In the genomic region with DNA sequence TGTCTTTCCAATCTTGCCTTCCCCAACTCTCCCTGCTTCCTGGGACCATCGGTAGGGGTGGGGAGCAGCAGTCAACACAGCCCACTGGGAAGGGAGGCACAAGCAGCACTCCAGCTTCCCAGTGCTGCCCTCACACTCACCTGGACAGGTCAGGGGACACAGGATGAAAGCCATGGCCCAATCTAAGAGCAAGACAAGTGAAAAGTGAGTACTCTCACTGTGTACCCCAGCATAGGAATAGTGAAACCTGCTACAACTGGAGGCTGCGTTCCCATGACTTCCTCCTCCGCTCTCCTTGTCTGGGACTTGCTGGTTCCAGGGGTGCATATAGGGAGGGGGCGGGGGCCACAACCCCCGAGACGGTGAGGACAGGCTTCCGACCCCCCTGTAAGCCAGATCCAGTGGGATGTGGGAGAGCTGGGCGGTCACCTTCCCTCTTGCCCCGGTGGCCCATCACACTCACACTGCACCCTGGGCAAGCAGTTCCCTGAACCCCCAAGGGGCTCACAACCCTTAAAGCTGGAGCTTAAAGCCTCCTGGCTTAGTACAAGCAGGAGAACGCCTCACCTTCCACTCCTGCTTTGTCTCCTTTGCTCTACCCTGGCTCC, we compare ENCODE assay signal across 24 cellular contexts. TPM values are rescaled to one million over a fixed set of nuclear protein-coding genes. Genes with fewer than 3 reads are reported as not detected.
A peak's percentile ranks its signal among the peaks of the same experiment; 100 is the strongest.
DNase-seq lines count a peak whose midpoint lies in the region; ATAC-seq and TF ChIP-seq lines count a peak whose summit lies in the region.
"Had no signal": no experiment of that assay in that cellular context is flagged by ENCODE, and none has a peak within 500 bp of the region (broad histone marks: within the 10 kb centered on the region; RNA-seq: fewer than 3 reads in every experiment).

No MANE protein-coding gene starts in this region.

- no peak for TF ChIP-seq POLR2A in sigmoid colon (IDR thresholded peaks at IDR 0.05)

- ATAC-seq in activated CD4-positive, alpha-beta T cell treated with anti-CD3 and anti-CD28 coated beads for 36 hours = no peak
- no peak for ATAC-seq in central memory CD8-positive, alpha-beta T cell (replicated peaks; ENCODE audit: extremely low read depth, poor library complexity, severe bottlenecking)
- ATAC-seq in activated T-cell treated with anti-CD3 and anti-CD28 coated beads, Interleukin-2, amount 50 U/mL, for 4 hours = no peak
- no peak for ATAC-seq in T-cell (replicated peaks in 1 of 4)
- ATAC-seq: naive thymus-derived CD8-positive, alpha-beta T cell had no signal

- no peak overlapping the region for H3K4me3 ChIP-seq in sigmoid colon
- H3K4me3 ChIP-seq: upper lobe of left lung had no signal

- intact Hi-C loops in activated CD4-positive, alpha-beta T cell treated with anti-CD3 and anti-CD28 coated beads for 36 hours (cut with DNase I, micrococcal nuclease) = no loop called here
- intact Hi-C loops in sigmoid colon (cut with DNase I) = no loop called here

- peak overlapping the region; percentile 47 for H3K27ac Mint-ChIP-seq in activated CD4-positive, alpha-beta T cell treated with anti-CD3 and anti-CD28 coated beads for 36 hours
- peak overlapping the region; percentile 92 to 95 (median 94) for H3K27ac Mint-ChIP-seq in IgD-negative memory B cell
- peak overlapping the region; percentile 19 for H3K27ac Mint-ChIP-seq in central memory CD8-positive, alpha-beta T cell (ENCODE audit: low read depth)
- peak overlapping the region in 1 of 2 donors; percentile 27 for H3K27ac Mint-ChIP-seq in T-cell
- H3K27ac Mint-ChIP-seq: progenitor cell of endocrine pancreas; T-helper 1 cell treated with Interleukin-12 subunit alpha and Interleukin-12 subunit beta and Interleukin-4 antibody, amounts not matched to agents 30 μg/mL and 1 μg/mL, for 36 hours had no signal

- H3K4me1 ChIP-seq in sigmoid colon = peaks cover 0 to 22% (median 10%) of the 10 kb centered on the region in 4 donors

- no peak for TF ChIP-seq EP300 in sigmoid colon (IDR thresholded peaks at IDR 0.05)

- no peak for DNase-seq in activated CD4-positive, alpha-beta T cell treated with anti-CD3 and anti-CD28 coated beads for 36 hours
- DNase-seq in activated CD4-positive, alpha-beta T cell treated with anti-CD3 and anti-CD28 coated beads, Interleukin-2, amount 50 U/mL, for 1 hour = no peak
- no peak for DNase-seq in central memory CD8-positive, alpha-beta T cell (ENCODE audit: low spot score in 2 of 2)
- DNase-seq in sigmoid colon (no peak), DMS53 treated with DMSO at 0.1 percent for 48 hours (lab: John Stamatoyannopoulos, UW; ENCODE audit: unreplicated experiment) (no peak), T-cell (no peak)
- no peak for DNase-seq in activated T-cell treated with anti-CD3 and anti-CD28 coated beads, Interleukin-2, amount 50 U/mL, for 4 hours
- DNase-seq: activated CD8-positive, alpha-beta memory T cell treated with anti-CD3 and anti-CD28 coated beads, Interleukin-2, amount 50 U/mL, for 4 hours; activated naive CD4-positive, alpha-beta T cell treated with anti-CD3 and anti-CD28 coated beads, Interleukin-2, amount 50 U/mL, for 16 hours; DMS153; effector CD4-positive, alpha-beta T cell; H7; head of caudate nucleus; mammary epithelial cell; naive thymus-derived CD8-positive, alpha-beta T cell; NCI-H1105; NCI-H2171 treated with DMSO at 0.1 percent for 48 hours; small intestine; stimulated activated CD4-positive, alpha-beta T cell treated with anti-CD3 and anti-CD28 coated beads, Interleukin-4, amount 100 ng/mL, for 4 hours had no signal

- no peak overlapping the region for H3K4me3 Mint-ChIP-seq in activated CD4-positive, alpha-beta T cell treated with anti-CD3 and anti-CD28 coated beads for 36 hours
- peak overlapping the region in 2 of 4 donors; percentile 22 to 33 for H3K4me3 Mint-ChIP-seq in IgD-negative memory B cell
- H3K4me3 Mint-ChIP-seq in central memory CD8-positive, alpha-beta T cell = no peak overlapping the region
- no peak overlapping the region for H3K4me3 Mint-ChIP-seq in activated T-cell treated with anti-CD3 and anti-CD28 coated beads, Interleukin-2, amount 50 U/mL, for 4 hours
- H3K4me3 Mint-ChIP-seq in T-cell = no peak overlapping the region
- H3K4me3 Mint-ChIP-seq: naive thymus-derived CD8-positive, alpha-beta T cell; T-helper 1 cell treated with Interleukin-12 subunit alpha and Interleukin-12 subunit beta and Interleukin-4 antibody, amounts not matched to agents 30 μg/mL and 1 μg/mL, for 36 hours had no signal

- H3K9me3 ChIP-seq in sigmoid colon = no peaks in the 10 kb centered on the region
- H3K9me3 ChIP-seq: upper lobe of left lung had no signal

- CTCF ChIA-PET in activated CD4-positive, alpha-beta T cell treated with anti-CD3 and anti-CD28 coated beads for 36 hours (lab: Charles Lee) = interaction anchor here (4.9 kb wide), 1 partner anchor 77 kb away, joined by 70 read pairs; no protein-coding TSS in a partner anchor
- CTCF ChIA-PET in T-cell (lab: Charles Lee) = no interaction called here

- WGBS in sigmoid colon, 2 donors = 93% methylated on average over 10 of the region's 10 CpGs

- H3K27me3 ChIP-seq in sigmoid colon = no peaks in the 10 kb centered on the region
- H3K27me3 ChIP-seq: upper lobe of left lung had no signal

- peak overlapping the region in 3 of 4 donors; percentile 7 to 31 (median 21) for H3K27ac ChIP-seq in sigmoid colon
- H3K27ac ChIP-seq: 22Rv1 had no signal

- H3K36me3 Mint-ChIP-seq in activated CD4-positive, alpha-beta T cell treated with anti-CD3 and anti-CD28 coated beads for 36 hours (ENCODE audit: low read depth) = peaks cover 36% of the 10 kb centered on the region
- H3K36me3 Mint-ChIP-seq in IgD-negative memory B cell (peaks cover 2% of the 10 kb centered on the region), T-cell (peaks cover 15% of the 10 kb centered on the region)
- H3K36me3 Mint-ChIP-seq in central memory CD8-positive, alpha-beta T cell (ENCODE audit: insufficient read depth) = peaks cover 43% of the 10 kb centered on the region
- H3K36me3 Mint-ChIP-seq in activated T-cell treated with anti-CD3 and anti-CD28 coated beads, Interleukin-2, amount 50 U/mL, for 4 hours (ENCODE audit: insufficient read depth) = peaks cover 16% of the 10 kb centered on the region

- H3K27me3 Mint-ChIP-seq in activated CD4-positive, alpha-beta T cell treated with anti-CD3 and anti-CD28 coated beads for 36 hours = no peaks in the 10 kb centered on the region
- no peaks in the 10 kb centered on the region for H3K27me3 Mint-ChIP-seq in IgD-negative memory B cell
- no peaks in the 10 kb centered on the region for H3K27me3 Mint-ChIP-seq in central memory CD8-positive, alpha-beta T cell
- H3K27me3 Mint-ChIP-seq in activated T-cell treated with anti-CD3 and anti-CD28 coated beads, Interleukin-2, amount 50 U/mL, for 4 hours (ENCODE audit: low read depth) = no peaks in the 10 kb centered on the region
- no peaks in the 10 kb centered on the region for H3K27me3 Mint-ChIP-seq in T-cell
- H3K27me3 Mint-ChIP-seq: naive thymus-derived CD8-positive, alpha-beta T cell; progenitor cell of endocrine pancreas had no signal

- H3K9me3 Mint-ChIP-seq in activated CD4-positive, alpha-beta T cell treated with anti-CD3 and anti-CD28 coated beads for 36 hours (ENCODE audit: low read depth) = no peaks in the 10 kb centered on the region
- no peaks in the 10 kb centered on the region for H3K9me3 Mint-ChIP-seq in IgD-negative memory B cell
- no peaks in the 10 kb centered on the region for H3K9me3 Mint-ChIP-seq in central memory CD8-positive, alpha-beta T cell
- no peaks in the 10 kb centered on the region for H3K9me3 Mint-ChIP-seq in activated T-cell treated with anti-CD3 and anti-CD28 coated beads, Interleukin-2, amount 50 U/mL, for 4 hours
- H3K9me3 Mint-ChIP-seq in T-cell = no peaks in the 10 kb centered on the region
- H3K9me3 Mint-ChIP-seq: naive thymus-derived CD8-positive, alpha-beta T cell; T-helper 1 cell treated with Interleukin-12 subunit alpha and Interleukin-12 subunit beta and Interleukin-4 antibody, amounts not matched to agents 30 μg/mL and 1 μg/mL, for 36 hours had no signal

- H3K36me3 ChIP-seq in sigmoid colon = peaks cover 5 to 49% (median 15%) of the 10 kb centered on the region in 4 donors

- POLR2A ChIA-PET in activated CD4-positive, alpha-beta T cell treated with anti-CD3 and anti-CD28 coated beads for 36 hours (lab: Charles Lee) = interaction anchor here (0.9 kb wide), 1 partner anchor 78 kb away, joined by 6 read pairs; no protein-coding TSS in a partner anchor
- POLR2A ChIA-PET in T-cell (lab: Charles Lee) = no interaction called here

- TF ChIP-seq CTCF in sigmoid colon (IDR thresholded peaks at IDR 0.05) = no peak

- peaks cover 27% of the 10 kb centered on the region for H3K4me1 Mint-ChIP-seq in activated CD4-positive, alpha-beta T cell treated with anti-CD3 and anti-CD28 coated beads for 36 hours
- H3K4me1 Mint-ChIP-seq in IgD-negative memory B cell (peaks cover 43 to 50% (median 45%) of the 10 kb centered on the region in 3 donors), T-cell (peaks cover 5 to 9% (median 8%) of the 10 kb centered on the region in 3 donors)
- H3K4me1 Mint-ChIP-seq in central memory CD8-positive, alpha-beta T cell = peaks cover 9% of the 10 kb centered on the region
- H3K4me1 Mint-ChIP-seq in activated T-cell treated with anti-CD3 and anti-CD28 coated beads, Interleukin-2, amount 50 U/mL, for 4 hours (ENCODE audit: low read depth) = peaks cover 16% of the 10 kb centered on the region

RNA-seq across cellular contexts. Expression of gene SLC25A19, which starts 29.5 kb away (rescaled TPM):
- total RNA-seq in activated CD4-positive, alpha-beta T cell treated with anti-CD3 and anti-CD28 coated beads for 36 hours = 10 to 100 TPM; 67.8 to 79.7 TPM
- polyA plus RNA-seq in IgD-negative memory B cell (22.0 TPM), sigmoid colon (10 to 100 TPM in 2 of 3 donors, 1 to 10 TPM in 1; 5.4 to 20.1 (median 12.0) TPM)
- total RNA-seq in sigmoid colon (10 to 100 TPM in 3 of 4 donors, 1 to 10 TPM in 1; 8.7 to 19.6 (median 14.7) TPM), T-cell (10 to 100 TPM; 12.4 to 30.1 (median 25.9) TPM)
- total RNA-seq in activated T-cell treated with anti-CD3 and anti-CD28 coated beads, Interleukin-2, amount 50 U/mL, for 4 hours = 100 to 1,000 TPM; 111 to 140 (median 134) TPM

RNA-seq across cellular contexts. Expression of gene MIF4GD, which starts 47.7 kb away (rescaled TPM):
- 10 to 100 TPM; 39.0 to 39.1 TPM for total RNA-seq in activated CD4-positive, alpha-beta T cell treated with anti-CD3 and anti-CD28 coated beads for 36 hours
- polyA plus RNA-seq in IgD-negative memory B cell = 103 TPM
- 10 to 100 TPM; 18.1 to 40.7 (median 26.2) TPM for total RNA-seq in sigmoid colon
- 10 to 100 TPM; 15.0 to 33.5 (median 19.0) TPM for polyA plus RNA-seq in sigmoid colon
- total RNA-seq in activated T-cell treated with anti-CD3 and anti-CD28 coated beads, Interleukin-2, amount 50 U/mL, for 4 hours = 10 to 100 TPM; 35.4 to 39.8 (median 38.4) TPM
- 10 to 100 TPM; 27.1 to 45.6 (median 39.2) TPM for total RNA-seq in T-cell

RNA-seq across cellular contexts. Expression of gene MRPS7, which starts 57.0 kb away (rescaled TPM):
- 10 to 100 TPM; 51.4 to 63.8 TPM for total RNA-seq in activated CD4-positive, alpha-beta T cell treated with anti-CD3 and anti-CD28 coated beads for 36 hours
- polyA plus RNA-seq in IgD-negative memory B cell = 101 TPM
- total RNA-seq in sigmoid colon = 10 to 100 TPM; 26.6 to 51.5 (median 39.2) TPM
- polyA plus RNA-seq in sigmoid colon = 10 to 100 TPM; 73.3 to 96.4 (median 73.4) TPM
- 100 to 1,000 TPM; 131 to 167 (median 160) TPM for total RNA-seq in activated T-cell treated with anti-CD3 and anti-CD28 coated beads, Interleukin-2, amount 50 U/mL, for 4 hours
- total RNA-seq in T-cell = 10 to 100 TPM; 29.8 to 39.4 (median 33.6) TPM

RNA-seq across cellular contexts. Expression of gene GGA3, which starts 57.3 kb away (rescaled TPM):
- 10 to 100 TPM; 72.9 to 76.7 TPM for total RNA-seq in activated CD4-positive, alpha-beta T cell treated with anti-CD3 and anti-CD28 coated beads for 36 hours
- 27.8 TPM for polyA plus RNA-seq in IgD-negative memory B cell
- total RNA-seq in sigmoid colon = 10 to 100 TPM; 16.0 to 22.1 (median 17.9) TPM
- polyA plus RNA-seq in sigmoid colon = 10 to 100 TPM; 10.2 to 35.8 (median 12.0) TPM
- total RNA-seq in activated T-cell treated with anti-CD3 and anti-CD28 coated beads, Interleukin-2, amount 50 U/mL, for 4 hours = 10 to 100 TPM; 64.2 to 80.5 (median 71.2) TPM
- 100 to 1,000 TPM in 3 of 5 donors, 10 to 100 TPM in 2; 78.1 to 118 (median 102) TPM for total RNA-seq in T-cell
